Comparison of ENCODE assay signal across 6 cellular contexts in the genomic region with DNA sequence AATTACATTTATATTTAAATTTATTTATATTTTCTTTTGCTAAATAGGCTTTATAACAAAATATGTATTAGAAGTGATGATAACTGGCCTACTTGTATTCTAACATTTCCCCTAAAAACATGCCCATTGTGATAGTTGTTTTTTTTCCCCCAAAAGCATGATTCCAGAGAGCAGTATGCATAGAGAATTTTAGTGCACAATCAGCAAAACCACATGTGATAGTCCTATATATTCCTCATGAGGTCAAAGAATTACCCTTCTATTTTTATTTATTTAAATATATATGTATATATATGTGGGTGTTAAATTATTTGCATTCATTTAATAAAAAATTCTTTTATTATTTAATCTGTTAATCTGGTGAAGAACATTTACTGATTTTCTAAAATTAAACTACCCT.
"Had no signal": no experiment of that assay in that cellular context is flagged by ENCODE, and none has a peak within 500 bp of the region (broad histone marks: within the 10 kb centered on the region; RNA-seq: fewer than 3 reads in every experiment).

No MANE protein-coding gene starts in this region.

- H3K4me3 ChIP-seq: GM12878 had no signal

- FAIRE-seq: GM12878, GM12891, GM12892, GM18507 had no signal

- DNase-seq: GDM1, GF-D8 had no signal

- ATAC-seq: GM12878 had no signal
